In genomic region chr1:31587720-31588423, GRCh38 we compare ENCODE assay signal across 8 cellular contexts. TPM values are rescaled to one million over a fixed set of nuclear protein-coding genes. Genes with fewer than 3 reads are reported as not detected.
DNase-seq lines count a peak whose midpoint lies in the region; ATAC-seq and TF ChIP-seq lines count a peak whose summit lies in the region.

No MANE protein-coding gene starts in this region.

- H3K4me3 ChIP-seq in fibroblast of pulmonary artery (replicated peaks; ENCODE audit: low read depth, low read length), result no peak overlapping the region
- H3K4me3 ChIP-seq in osteoblast (ENCODE audit: insufficient read depth, low read length), result no peak overlapping the region

- DNase-seq in Right ventricle myocardium inferior (ENCODE audit: missing footprints), result no peak
- DNase-seq in cardiac septum (ENCODE audit: low spot score), result no peak
- peak; percentile 61 for DNase-seq in NCI-H774 (lab: John Stamatoyannopoulos, UW)
- DNase-seq in activated CD8-positive, alpha-beta memory T cell treated with anti-CD3 and anti-CD28 coated beads, Interleukin-2, amount 50 U/mL, for 4 hours, result peak; percentile 46
- DNase-seq in fibroblast of pulmonary artery (ENCODE audit: low read depth), result peak; percentile 42
- DNase-seq in osteoblast (ENCODE audit: insufficient read length, low spot score, missing footprints), result peak; percentile 98
- DNase-seq in ureter (ENCODE audit: low spot score), result peak; percentile 82

- intact Hi-C loops in Right ventricle myocardium inferior (cut with DNase I) (no loop called here), cardiac septum (cut with DNase I) (no loop called here)

- H3K27ac ChIP-seq in osteoblast (ENCODE audit: low read depth, low read length), result no peak overlapping the region

- TF ChIP-seq CTCF in fibroblast of pulmonary artery (IDR thresholded peaks at IDR 0.05; ENCODE audit: low read length, missing control alignments), result peak; percentile 66
- TF ChIP-seq CTCF in osteoblast (IDR thresholded peaks at IDR 0.05; ENCODE audit: extremely low read depth, low read depth, low read length), result peak; percentile 62

- no peaks in the 10 kb centered on the region for H3K79me2 ChIP-seq in osteoblast (ENCODE audit: insufficient read depth, low read length)

- no peaks in the 10 kb centered on the region for H3K27me3 ChIP-seq in osteoblast (ENCODE audit: insufficient read depth, low read length)

- H3K9me3 ChIP-seq in osteoblast (ENCODE audit: low read depth, low read length), result no peaks in the 10 kb centered on the region

- H3K36me3 ChIP-seq in osteoblast (ENCODE audit: insufficient read depth, low read length), result peaks cover 17% of the 10 kb centered on the region

- no peaks in the 10 kb centered on the region for H4K20me1 ChIP-seq in osteoblast (ENCODE audit: insufficient read depth, low read length)

- peak overlapping the region; percentile 68 for H3K4me2 ChIP-seq in osteoblast (ENCODE audit: insufficient read depth, low read length)

- peak; percentile 49 for ATAC-seq in Right ventricle myocardium inferior
- ATAC-seq in HG03175 (IDR thresholded peaks at IDR 0.05; ENCODE audit: unreplicated experiment), result no peak

- no peak overlapping the region for H2AFZ ChIP-seq in osteoblast (ENCODE audit: low read length)

- H3K4me1 ChIP-seq in osteoblast (ENCODE audit: insufficient read depth, low read length), result peaks cover 27% of the 10 kb centered on the region

RNA-seq across cellular contexts. Expression of gene TINAGL1, which starts 11.6 kb away (rescaled TPM):
- 273 TPM for total RNA-seq in Right ventricle myocardium inferior
- total RNA-seq in cardiac septum, result 180 TPM
- 31.5 and 50.3 TPM in 2 replicates for total RNA-seq in osteoblast
- 218 TPM for total RNA-seq in ureter

RNA-seq across cellular contexts. Expression of gene HCRTR1, which starts 29.6 kb away (rescaled TPM):
- total RNA-seq in Right ventricle myocardium inferior (0.49 TPM), cardiac septum (not detected), osteoblast (not detected in 2 replicates), ureter (not detected)

RNA-seq across cellular contexts. Expression of gene PEF1, which starts 56.8 kb away (rescaled TPM):
- 34.9 TPM for total RNA-seq in Right ventricle myocardium inferior
- 55.1 TPM for total RNA-seq in cardiac septum
- 75.7 and 86.5 TPM in 2 replicates for total RNA-seq in osteoblast
- total RNA-seq in ureter, result 76.9 TPM

Comparison
In these comparisons a context has a peak if more than half of its experiments do, and no peak if none do; other contexts are left out.
1. DNase-seq: peak in NCI-H774 (single experiment), activated CD8-positive, alpha-beta memory T cell treated with anti-CD3 and anti-CD28 coated beads, Interleukin-2, amount 50 U/mL, for 4 hours (single experiment), fibroblast of pulmonary artery (single experiment), osteoblast (single experiment) and ureter (single experiment); none in Right ventricle myocardium inferior (single experiment) and cardiac septum (single experiment).